Comparison of ENCODE assay signal across 8 cellular contexts in genomic region chr2:237626813-237627451, GRCh38. TPM values are rescaled to one million over a fixed set of nuclear protein-coding genes. Genes with fewer than 3 reads are reported as not detected.
DNase-seq lines count a peak whose midpoint lies in the region; ATAC-seq and TF ChIP-seq lines count a peak whose summit lies in the region.

No MANE protein-coding gene starts in this region.

- peak overlapping the region; percentile 71 to 79 (median 75) for H3K27ac Mint-ChIP-seq in nephron

- peak overlapping the region; percentile 83 to 92 (median 89) for H3K4me3 Mint-ChIP-seq in nephron

- no peak for TF ChIP-seq CTCF in AG04450 (IDR thresholded peaks at IDR 0.05; ENCODE audit: low read depth, low read length)
- no peak for TF ChIP-seq CTCF in nephron (IDR thresholded peaks at IDR 0.05; ENCODE audit: unreplicated experiment in 3 of 3)

- H3K27me3 ChIP-seq in AG04450 (ENCODE audit: control insufficient read depth, insufficient read depth, low read length) (no peaks in the 10 kb centered on the region), esophagus (ENCODE audit: control insufficient read depth in 1 of 2, insufficient read depth in 2 of 2, low read length in 2 of 2) (no peaks in the 10 kb centered on the region)

- DNase-seq in AG04450 (ENCODE audit: low read depth, low spot score) (no peak), RPMI8226 (peak; percentile 20), superior temporal gyrus (ENCODE audit: extremely low spot score) (no peak), AG08396 (ENCODE audit: low spot score) (no peak)
- no peak for DNase-seq in effector CD4-positive, alpha-beta T cell

- POLR2A ChIA-PET in AG04450 (lab: Yijun Ruan, JAX), result no interaction called here

- no peak for ATAC-seq in GM21528 (IDR thresholded peaks at IDR 0.05; ENCODE audit: low FRiP score, unreplicated experiment)

- CTCF ChIA-PET in AG04450 (lab: Charles Lee), result no interaction called here

- no peaks in the 10 kb centered on the region for H3K9me3 Mint-ChIP-seq in nephron

- H3K27ac ChIP-seq in AG04450 (ENCODE audit: low read depth, low read length) (no peak overlapping the region), esophagus (ENCODE audit: low read depth in 2 of 2, low read length in 1 of 2) (peak overlapping the region; percentile 18 to 27)

- H3K36me3 Mint-ChIP-seq in nephron (ENCODE audit: low read depth), result peaks cover 16% of the 10 kb centered on the region

- H3K27me3 Mint-ChIP-seq in nephron (ENCODE audit: low read depth), result peaks cover 31% of the 10 kb centered on the region

- no peaks in the 10 kb centered on the region for H3K36me3 ChIP-seq in esophagus (ENCODE audit: control insufficient read depth in 2 of 2, insufficient read depth in 2 of 2, low read length in 1 of 2)

- peak overlapping the region; percentile 65 for H3K4me3 ChIP-seq in AG04450 (ENCODE audit: low read depth, low read length)
- peak overlapping the region; percentile 35 to 50 for H3K4me3 ChIP-seq in esophagus (ENCODE audit: low read depth in 1 of 2, low read length in 2 of 2)

- peaks cover 0 to 5% of the 10 kb centered on the region in 2 donors for H3K4me1 ChIP-seq in esophagus (ENCODE audit: control insufficient read depth in 2 of 2, insufficient read depth in 2 of 2, low read length in 1 of 2)

- H3K4me1 Mint-ChIP-seq in nephron, result peaks cover 75% of the 10 kb centered on the region

- H3K9me3 ChIP-seq in AG04450 (ENCODE audit: control insufficient read depth, insufficient read depth, low read length) (no peaks in the 10 kb centered on the region; the same call in 1 of the 2 replicates), esophagus (ENCODE audit: control insufficient read depth in 2 of 2, insufficient read depth in 1 of 2, low read depth in 1 of 2, low read length in 1 of 2) (no peaks in the 10 kb centered on the region)

- WGBS in esophagus, 2 donors, result 14 to 17% methylated on average over 55 of the region's 55 CpGs

RNA-seq across cellular contexts. Expression of gene LRRFIP1, which starts 0.5 kb away (rescaled TPM):
- polyA plus RNA-seq in AG04450 (2011; rRNA removed), result 55.2 and 71.1 TPM in 2 replicates
- 47.3 TPM in 2 replicates for polyA minus RNA-seq in AG04450 (2011; rRNA and poly(A)+ RNA removed)
- polyA plus RNA-seq in esophagus, result 10 to 100 TPM; 58.9 to 69.5 TPM

RNA-seq across cellular contexts. Expression of gene RAB17, which starts 36.4 kb away (rescaled TPM):
- polyA plus RNA-seq in AG04450 (2011; rRNA removed) (0.10 and 0.21 TPM in 2 replicates), esophagus (10 to 100 TPM in 1 of 2 donors, 1 to 10 TPM in 1; 7.0 to 10.9 TPM)
- 0.55 TPM in 1 of 2 replicates, not detected in the other for polyA minus RNA-seq in AG04450 (2011; rRNA and poly(A)+ RNA removed)
